In genomic region chr17:73365203-73365933, GRCh38 we compare ENCODE assay signal across 18 cellular contexts. TPM values are rescaled to one million over a fixed set of nuclear protein-coding genes. Genes with fewer than 3 reads are reported as not detected.
DNase-seq lines count a peak whose midpoint lies in the region; ATAC-seq, FAIRE-seq and TF ChIP-seq lines count a peak whose summit lies in the region.
"Had no signal": no experiment of that assay in that cellular context is flagged by ENCODE, and none has a peak within 500 bp of the region (broad histone marks: within the 10 kb centered on the region; RNA-seq: fewer than 3 reads in every experiment).

No MANE protein-coding gene starts in this region.

- ATAC-seq in sciatic nerve: peak; percentile 38
- ATAC-seq in HG02970 (IDR thresholded peaks at IDR 0.05; ENCODE audit: low FRiP score, unreplicated experiment): no peak
- ATAC-seq: activated naive CD8-positive, alpha-beta T cell treated with anti-CD3 and anti-CD28 coated beads, Interleukin-2, amount 50 U/mL, for 24 hours; pancreas had no signal

- H3K4me3 ChIP-seq in BLaER1 (no peak overlapping the region), kidney (ENCODE audit: low read length in 2 of 2) (no peak overlapping the region), coronary artery (no peak overlapping the region)
- H3K4me3 ChIP-seq: GM12878, pancreas had no signal

- H3K4me1 Mint-ChIP-seq in brain: peaks cover 54% of the 10 kb centered on the region
- H3K4me1 Mint-ChIP-seq: activated naive CD8-positive, alpha-beta T cell treated with anti-CD3 and anti-CD28 coated beads, Interleukin-2, amount 50 U/mL, for 24 hours; CD4-positive, alpha-beta memory T cell had no signal

- peaks cover 22% of the 10 kb centered on the region for H3K36me3 Mint-ChIP-seq in brain
- H3K36me3 Mint-ChIP-seq: CD4-positive, alpha-beta memory T cell had no signal

- H3K4me2 ChIP-seq in BLaER1: peak overlapping the region; percentile 83

- H4K20me1 ChIP-seq in BLaER1: no peaks in the 10 kb centered on the region

- H3K9ac ChIP-seq in BLaER1 (peak overlapping the region; percentile 44; the same call in 1 of the 2 replicates), kidney (ENCODE audit: low read length in 2 of 2) (no peak overlapping the region)

- no peak for TF ChIP-seq CTCF in brain (conservative IDR thresholded peaks at IDR 0.05)
- TF ChIP-seq CTCF in kidney (IDR thresholded peaks at IDR 0.05; ENCODE audit: borderline replicate concordance, extremely low read depth, insufficient read depth): no peak
- TF ChIP-seq CTCF in coronary artery (IDR thresholded peaks at IDR 0.05): no peak

- H3K27ac ChIP-seq in BLaER1 (peak overlapping the region; percentile 40), kidney (ENCODE audit: low read depth in 2 of 2, low read length in 2 of 2) (peak overlapping the region; percentile 16 to 69), coronary artery (peak overlapping the region in 1 of 2 donors; percentile 46)
- H3K27ac ChIP-seq: pancreas, RWPE1 had no signal

- peak overlapping the region; percentile 2 to 93 (median 86) for H3K27ac Mint-ChIP-seq in brain
- H3K27ac Mint-ChIP-seq: activated naive CD8-positive, alpha-beta T cell treated with anti-CD3 and anti-CD28 coated beads, Interleukin-2, amount 50 U/mL, for 24 hours; activated T-cell treated with anti-CD3 and anti-CD28 coated beads, Interleukin-2, amount 50 U/mL, for 24 hours; CD4-positive, alpha-beta memory T cell had no signal

- intact Hi-C loops in kidney (cut with DNase I): no loop called here
- intact Hi-C loops in sciatic nerve (cut with DNase I): no loop called here

- H3K4me1 ChIP-seq in BLaER1 (peaks cover 42% of the 10 kb centered on the region), kidney (ENCODE audit: control insufficient read depth in 1 of 2, insufficient read depth in 1 of 2, low read depth in 1 of 2, low read length in 2 of 2) (no peaks in the 10 kb centered on the region)

- no peaks in the 10 kb centered on the region for H3K27me3 Mint-ChIP-seq in brain
- H3K27me3 Mint-ChIP-seq: activated naive CD8-positive, alpha-beta T cell treated with anti-CD3 and anti-CD28 coated beads, Interleukin-2, amount 50 U/mL, for 24 hours; activated T-cell treated with anti-CD3 and anti-CD28 coated beads, Interleukin-2, amount 50 U/mL, for 24 hours had no signal

- no peak for FAIRE-seq in kidney (lab: Jason Lieb, UNC)
- no peak for FAIRE-seq in RCC 7860 (lab: Jason Lieb, UNC)
- FAIRE-seq: A204.1, GM12878, pancreas had no signal

- peaks cover 0 to 3% (median 0%) of the 10 kb centered on the region in 5 experiments for H3K9me3 Mint-ChIP-seq in brain
- H3K9me3 Mint-ChIP-seq: activated naive CD8-positive, alpha-beta T cell treated with anti-CD3 and anti-CD28 coated beads, Interleukin-2, amount 50 U/mL, for 24 hours; activated T-cell treated with anti-CD3 and anti-CD28 coated beads, Interleukin-2, amount 50 U/mL, for 24 hours; CD4-positive, alpha-beta memory T cell had no signal

- DNase-seq in kidney (peak; percentile 66), sciatic nerve (ENCODE audit: low spot score) (no peak), RCC 7860 (ENCODE audit: low spot score) (no peak), coronary artery (ENCODE audit: low spot score) (no peak), COLO829 (ENCODE audit: low spot score) (no peak)
- DNase-seq: activated CD4-positive, alpha-beta T cell treated with anti-CD3 and anti-CD28 coated beads for 48 hours; activated naive CD8-positive, alpha-beta T cell treated with anti-CD3 and anti-CD28 coated beads, Interleukin-2, amount 50 U/mL, for 24 hours; activated T-cell treated with anti-CD3 and anti-CD28 coated beads, Interleukin-2, amount 50 U/mL, for 24 hours; CD4-positive, alpha-beta memory T cell; NCI-H2081; NCI-H774 had no signal

- H3K9me3 ChIP-seq in BLaER1: no peaks in the 10 kb centered on the region
- H3K9me3 ChIP-seq in kidney (ENCODE audit: control insufficient read depth in 1 of 2, low read length in 2 of 2): no peaks in the 10 kb centered on the region
- H3K9me3 ChIP-seq: pancreas had no signal

- H3K36me3 ChIP-seq in BLaER1 (peaks cover 18% of the 10 kb centered on the region; the same call in 1 of the 2 replicates), kidney (ENCODE audit: control insufficient read depth in 1 of 2, insufficient read depth in 2 of 2, low read length in 2 of 2) (no peaks in the 10 kb centered on the region)
- H3K36me3 ChIP-seq: pancreas had no signal

- H3K27me3 ChIP-seq in BLaER1: no peaks in the 10 kb centered on the region
- H3K27me3 ChIP-seq: pancreas had no signal

- no peak overlapping the region for H3K4me3 Mint-ChIP-seq in brain
- H3K4me3 Mint-ChIP-seq: activated naive CD8-positive, alpha-beta T cell treated with anti-CD3 and anti-CD28 coated beads, Interleukin-2, amount 50 U/mL, for 24 hours; activated T-cell treated with anti-CD3 and anti-CD28 coated beads, Interleukin-2, amount 50 U/mL, for 24 hours; CD4-positive, alpha-beta memory T cell had no signal

RNA-seq across cellular contexts. Expression of gene CDC42EP4, which starts 53.6 kb away (rescaled TPM):
- 110 TPM for polyA plus RNA-seq in brain (ENCODE audit: insufficient read depth, low read depth, low replicate concordance)
- 76.9 TPM for total RNA-seq in kidney
- polyA plus RNA-seq in kidney (ENCODE audit: insufficient read depth, low read depth, low replicate concordance): 26.2 TPM
- total RNA-seq in sciatic nerve: 98.8 TPM
